19 cellular contexts compared by ENCODE assay signal in the genomic region with DNA sequence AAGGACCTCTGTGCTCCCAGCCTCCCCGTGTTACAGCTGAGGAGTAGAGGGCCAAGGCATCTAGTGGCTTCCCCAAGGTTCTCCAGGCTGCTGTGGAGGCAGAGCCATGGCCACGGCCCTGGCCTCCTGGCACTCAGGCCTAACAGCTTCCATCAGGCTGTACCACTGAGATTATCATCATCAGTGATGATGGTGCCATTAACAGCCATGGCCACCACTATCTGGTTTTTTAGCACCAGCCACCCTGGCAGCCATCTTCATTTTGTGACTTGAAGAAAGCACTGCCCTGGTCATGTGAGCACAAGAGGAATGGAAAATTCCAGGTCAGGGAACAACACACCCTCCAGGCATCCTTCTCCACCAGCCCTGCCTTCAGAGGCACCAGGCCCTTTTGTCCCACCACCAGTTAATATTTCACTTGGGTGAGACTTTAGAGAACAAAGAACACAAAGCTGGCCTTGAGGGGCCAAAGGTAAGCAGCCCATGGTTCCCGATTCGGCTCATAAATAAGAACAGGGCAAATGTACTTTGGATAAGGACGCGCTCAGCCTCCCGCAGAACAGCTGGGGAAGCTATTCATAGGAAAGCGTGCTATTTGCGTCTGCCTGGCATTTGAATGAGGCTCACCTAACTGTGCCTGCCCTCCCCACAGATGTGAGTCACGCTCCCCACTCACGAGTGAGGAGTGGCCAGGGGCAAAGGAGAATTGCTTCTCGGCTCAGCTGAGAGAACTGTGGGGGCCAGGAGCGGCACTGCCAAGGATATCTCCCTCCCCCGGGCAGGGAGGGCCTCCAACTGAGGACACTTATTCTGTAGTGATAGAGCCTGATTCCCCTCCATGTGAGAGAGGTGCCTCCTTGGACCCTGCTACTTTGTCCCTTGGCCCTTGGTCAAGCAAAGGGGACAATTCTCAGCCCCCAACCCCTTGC.
A peak's percentile ranks its signal among the peaks of the same experiment; 100 is the strongest.
DNase-seq lines count a peak whose midpoint lies in the region; ATAC-seq, FAIRE-seq and TF ChIP-seq lines count a peak whose summit lies in the region.
"Had no signal": no experiment of that assay in that cellular context is flagged by ENCODE, and none has a peak within 500 bp of the region (broad histone marks: within the 10 kb centered on the region; RNA-seq: fewer than 3 reads in every experiment).

No MANE protein-coding gene starts in this region.

- ATAC-seq in pancreas (peak; percentile 51 to 80 (median 68)), HG02973 (IDR thresholded peaks at IDR 0.05; ENCODE audit: unreplicated experiment) (no peak)

- peak in 1 of 2 donors; percentile 18 for TF ChIP-seq POLR2A in sigmoid colon (IDR thresholded peaks at IDR 0.05)

- no peaks in the 10 kb centered on the region for H3K9me3 Mint-ChIP-seq in endothelial cell (ENCODE audit: unreplicated experiment)
- H3K9me3 Mint-ChIP-seq: activated naive CD4-positive, alpha-beta T cell treated with anti-CD3 and anti-CD28 coated beads, Interleukin-2, amount 50 U/mL, for 24 hours; nephron progenitor cell had no signal

- peak overlapping the region; percentile 47 for H3K27ac ChIP-seq in angular gyrus (ENCODE audit: low read depth, low read length)
- H3K27ac ChIP-seq in hepatocyte: peak overlapping the region; percentile 99
- peak overlapping the region; percentile 74 to 92 (median 79) for H3K27ac ChIP-seq in pancreas
- peak overlapping the region in 1 of 4 donors; percentile 8 for H3K27ac ChIP-seq in sigmoid colon
- H3K27ac ChIP-seq: GM23248 had no signal

- H3K36me3 Mint-ChIP-seq in endothelial cell (ENCODE audit: low read depth, unreplicated experiment): no peaks in the 10 kb centered on the region
- H3K36me3 Mint-ChIP-seq: activated naive CD4-positive, alpha-beta T cell treated with anti-CD3 and anti-CD28 coated beads, Interleukin-2, amount 50 U/mL, for 24 hours had no signal

- H4K20me1 ChIP-seq in hepatocyte (ENCODE audit: insufficient read depth, poor library complexity, severe bottlenecking): no peaks in the 10 kb centered on the region

- H3K36me3 ChIP-seq in hepatocyte (replicated peaks; ENCODE audit: insufficient read depth, low read depth) (no peaks in the 10 kb centered on the region), pancreas (no peaks in the 10 kb centered on the region), sigmoid colon (no peaks in the 10 kb centered on the region)

- H3K4me1 Mint-ChIP-seq in endothelial cell (ENCODE audit: unreplicated experiment): peaks cover 5% of the 10 kb centered on the region
- H3K4me1 Mint-ChIP-seq: activated naive CD4-positive, alpha-beta T cell treated with anti-CD3 and anti-CD28 coated beads, Interleukin-2, amount 50 U/mL, for 24 hours had no signal

- H3K79me2 ChIP-seq in hepatocyte: peaks cover 20% of the 10 kb centered on the region

- WGBS in hepatocyte (ENCODE audit: low lambda C conversion rate, missing lambda C conversion rate): 69% methylated on average over 14 of the region's 14 CpGs
- WGBS in pancreas, 2 donors: 28 to 30% methylated on average over 14 of the region's 14 CpGs
- WGBS in sigmoid colon, 2 donors: 23 to 75% methylated on average over 14 of the region's 14 CpGs

- FAIRE-seq in pancreas (lab: Jason Lieb, UNC): no peak
- FAIRE-seq: endometrium, islet of Langerhans, RCC 7860 had no signal

- intact Hi-C loops in pancreas (cut with DNase I): loop anchor here in 2 of 3 donors (10.0 kb wide), 1 partner anchor 60 kb away; no protein-coding TSS in a partner anchor
- intact Hi-C loops in sigmoid colon (cut with DNase I): no loop called here

- TF ChIP-seq EP300 in sigmoid colon (IDR thresholded peaks at IDR 0.05): no peak

- no peaks in the 10 kb centered on the region for H3K9me2 ChIP-seq in hepatocyte (replicated peaks; ENCODE audit: insufficient read depth)

- H3K27me3 Mint-ChIP-seq in endothelial cell (ENCODE audit: unreplicated experiment): peaks cover 4% of the 10 kb centered on the region
- H3K27me3 Mint-ChIP-seq: activated naive CD4-positive, alpha-beta T cell treated with anti-CD3 and anti-CD28 coated beads, Interleukin-2, amount 50 U/mL, for 24 hours had no signal

- H3K27ac Mint-ChIP-seq in endothelial cell (ENCODE audit: unreplicated experiment): no peak overlapping the region
- H3K27ac Mint-ChIP-seq: activated naive CD4-positive, alpha-beta T cell treated with anti-CD3 and anti-CD28 coated beads, Interleukin-2, amount 50 U/mL, for 24 hours; nephron progenitor cell had no signal

- peak; percentile 65 for DNase-seq in COLO668 (lab: John Stamatoyannopoulos, UW; ENCODE audit: unreplicated experiment)
- DNase-seq in hepatocyte (ENCODE audit: low spot score): peak; percentile 84
- DNase-seq in pancreas: peak in 4 of 6 donors; percentile 47 to 73 (median 60)
- DNase-seq in stimulated activated CD4-positive, alpha-beta T cell treated with anti-CD3 and anti-CD28 coated beads, Interleukin-2, amount 100 ng/mL, for 24 hours: no peak
- no peak for DNase-seq in sigmoid colon
- DNase-seq in endothelial cell (ENCODE audit: low spot score): no peak
- DNase-seq: activated CD4-positive, CD25-positive, alpha-beta regulatory T cell; GM23248; KBM-7; NCI-H510A; nephron progenitor cell; stimulated activated naive CD4-positive, alpha-beta T cell; T-helper 1 cell had no signal

- TF ChIP-seq CTCF in hepatocyte (IDR thresholded peaks at IDR 0.05; ENCODE audit: poor library complexity) (no peak), pancreas (IDR thresholded peaks at IDR 0.05) (no peak), sigmoid colon (IDR thresholded peaks at IDR 0.05) (no peak), endothelial cell (IDR thresholded peaks at IDR 0.05; ENCODE audit: unreplicated experiment) (no peak)

- H3K27me3 ChIP-seq in hepatocyte: no peaks in the 10 kb centered on the region
- no peaks in the 10 kb centered on the region for H3K27me3 ChIP-seq in pancreas
- no peaks in the 10 kb centered on the region for H3K27me3 ChIP-seq in sigmoid colon

- H3K4me3 Mint-ChIP-seq in endothelial cell (ENCODE audit: unreplicated experiment): no peak overlapping the region
- H3K4me3 Mint-ChIP-seq: activated naive CD4-positive, alpha-beta T cell treated with anti-CD3 and anti-CD28 coated beads, Interleukin-2, amount 50 U/mL, for 24 hours; nephron progenitor cell had no signal

- H3K9me3 ChIP-seq in hepatocyte (ENCODE audit: low read depth): no peaks in the 10 kb centered on the region
- H3K9me3 ChIP-seq in pancreas: no peaks in the 10 kb centered on the region
- H3K9me3 ChIP-seq in sigmoid colon: no peaks in the 10 kb centered on the region

- peaks cover 70% of the 10 kb centered on the region for H3K4me1 ChIP-seq in hepatocyte (ENCODE audit: insufficient read depth)
- peaks cover 23 to 39% (median 31%) of the 10 kb centered on the region in 3 donors for H3K4me1 ChIP-seq in pancreas
- no peaks in the 10 kb centered on the region for H3K4me1 ChIP-seq in sigmoid colon

- H3K4me2 ChIP-seq in hepatocyte: peak overlapping the region; percentile 53

- H3K4me3 ChIP-seq in hepatocyte: no peak overlapping the region
- no peak overlapping the region for H3K4me3 ChIP-seq in pancreas
- H3K4me3 ChIP-seq in sigmoid colon: no peak overlapping the region
- H3K4me3 ChIP-seq: GM23248 had no signal

- no peak overlapping the region for H2AFZ ChIP-seq in hepatocyte
- H2AFZ ChIP-seq: GM23248 had no signal

Comparison
In these comparisons a context has a peak if more than half of its experiments do, and no peak if none do; other contexts are left out.
1. DNase-seq: peak in COLO668 (single experiment), hepatocyte (single experiment) and pancreas (4 of 6); none in stimulated activated CD4-positive, alpha-beta T cell treated with anti-CD3 and anti-CD28 coated beads, Interleukin-2, amount 100 ng/mL, for 24 hours (0 of 2), sigmoid colon (single experiment) and endothelial cell (single experiment).